ENCODE assay signal across 31 cellular contexts in the genomic region with DNA sequence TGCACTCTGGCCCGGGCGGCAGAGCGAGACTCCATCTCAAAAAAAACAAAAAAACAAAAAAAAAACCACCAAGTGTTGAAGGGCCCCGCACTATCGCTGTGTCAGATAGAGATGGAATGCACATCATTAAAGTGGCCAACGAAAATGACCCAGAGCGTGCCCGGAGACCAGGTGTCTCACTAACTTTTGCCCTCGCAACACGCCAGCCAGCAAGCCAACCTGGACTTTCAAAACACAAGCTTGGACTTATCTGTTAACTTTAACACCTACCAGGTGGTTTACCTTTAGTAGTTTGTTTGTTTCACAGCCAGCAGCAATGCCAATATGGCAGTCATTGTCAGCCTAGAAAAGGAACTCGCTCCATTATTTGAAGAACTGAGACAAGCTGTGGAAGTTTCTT.
"Had no signal": no experiment of that assay in that cellular context is flagged by ENCODE, and none has a peak within 500 bp of the region (broad histone marks: within the 10 kb centered on the region; RNA-seq: fewer than 3 reads in every experiment).

No MANE protein-coding gene starts in this region.

- H3K27me3 ChIP-seq: left lung, neural progenitor cell, neutrophil, ovary, suprapubic skin, tibial artery, upper lobe of right lung had no signal

- DNase-seq: hippocampal formation; kidney; left colon; left lung; lower lobe of right lung; mammary epithelial cell; mesenchymal stem cell; naive B cell; natural killer cell; nephron progenitor cell; ovary; posterior cingulate gyrus; retina; right cardiac atrium; stimulated activated CD4-positive, alpha-beta T cell treated with anti-CD3 and anti-CD28 coated beads, Interleukin-4, amount 100 ng/mL, for 4 hours; stimulated activated CD8-positive, alpha-beta memory T cell treated with anti-CD3 and anti-CD28 coated beads, Interleukin-4, amount 100 ng/mL, for 48 hours; stimulated activated naive CD4-positive, alpha-beta T cell treated with Interleukin-2 at 50 U/mL for 16 hours; stimulated activated naive CD8-positive, alpha-beta T cell treated with anti-CD3 and anti-CD28 coated beads, Interleukin-15, amount 100 ng/mL, for 72 hours; tibial artery; trophoblast cell; upper lobe of right lung had no signal

- H3K4me1 Mint-ChIP-seq: naive B cell; natural killer cell; stimulated activated memory B cell treated with anti-CD40 and anti-IgM and Interleukin-4, amounts not matched to agents 10 μg/mL and 1 μg/mL and 100 μg/mL, for 72 hours had no signal

- H3K27me3 Mint-ChIP-seq: stimulated activated naive CD8-positive, alpha-beta T cell treated with anti-CD3 and anti-CD28 coated beads, Interleukin-15, amount 100 ng/mL, for 72 hours had no signal

- H3K9me3 Mint-ChIP-seq: mesothelial cell of epicardium; natural killer cell; stimulated activated memory B cell treated with anti-CD40 and anti-IgM and Interleukin-4, amounts not matched to agents 10 μg/mL and 1 μg/mL and 100 μg/mL, for 72 hours; stimulated activated naive CD8-positive, alpha-beta T cell treated with anti-CD3 and anti-CD28 coated beads, Interleukin-15, amount 100 ng/mL, for 72 hours had no signal

- H3K9me3 ChIP-seq: left lung, lower lobe of right lung, neutrophil, ovary, prostate gland, suprapubic skin, thoracic aorta, tibial artery, upper lobe of right lung had no signal

- ATAC-seq: left colon; left lung; lower lobe of right lung; natural killer cell; right cardiac atrium; sciatic nerve; stimulated activated memory B cell treated with anti-CD40 and anti-IgM and Interleukin-4, amounts not matched to agents 10 μg/mL and 1 μg/mL and 100 μg/mL, for 72 hours; stimulated activated naive CD8-positive, alpha-beta T cell treated with anti-CD3 and anti-CD28 coated beads, Interleukin-15, amount 100 ng/mL, for 72 hours; upper lobe of right lung had no signal

- H3K27ac Mint-ChIP-seq: mesothelial cell of epicardium; naive B cell; natural killer cell; nephron progenitor cell; neural progenitor cell; stimulated activated memory B cell treated with anti-CD40 and anti-IgM and Interleukin-4, amounts not matched to agents 10 μg/mL and 1 μg/mL and 100 μg/mL, for 72 hours; stimulated activated naive CD8-positive, alpha-beta T cell treated with anti-CD3 and anti-CD28 coated beads, Interleukin-15, amount 100 ng/mL, for 72 hours had no signal

- H3K4me3 ChIP-seq: left lung, lower lobe of right lung, neural progenitor cell, ovary, prostate gland, skin epidermis, suprapubic skin, thoracic aorta, tibial artery, upper lobe of right lung had no signal

- H3K27ac ChIP-seq: left lung, lower lobe of right lung, neural progenitor cell, neutrophil, ovary, prostate gland, skin epidermis, suprapubic skin, thoracic aorta, tibial artery, upper lobe of right lung had no signal

- FAIRE-seq: kidney, urothelium cell line had no signal

- H3K36me3 Mint-ChIP-seq: naive B cell; natural killer cell; stimulated activated memory B cell treated with anti-CD40 and anti-IgM and Interleukin-4, amounts not matched to agents 10 μg/mL and 1 μg/mL and 100 μg/mL, for 72 hours had no signal

- H3K4me3 Mint-ChIP-seq: mesothelial cell of epicardium; naive B cell; natural killer cell; nephron progenitor cell; neural progenitor cell; stimulated activated memory B cell treated with anti-CD40 and anti-IgM and Interleukin-4, amounts not matched to agents 10 μg/mL and 1 μg/mL and 100 μg/mL, for 72 hours; stimulated activated naive CD8-positive, alpha-beta T cell treated with anti-CD3 and anti-CD28 coated beads, Interleukin-15, amount 100 ng/mL, for 72 hours had no signal

- H3K9ac ChIP-seq: neural progenitor cell had no signal

- H3K36me3 ChIP-seq: neural progenitor cell, neutrophil, ovary, prostate gland, suprapubic skin, thoracic aorta had no signal
